Comparison of ENCODE assay signal across 8 cellular contexts in genomic region chr1:44354268-44354839, GRCh38. TPM values are rescaled to one million over a fixed set of nuclear protein-coding genes. Genes with fewer than 3 reads are reported as not detected.
DNase-seq lines count a peak whose midpoint lies in the region; ATAC-seq, FAIRE-seq and TF ChIP-seq lines count a peak whose summit lies in the region.

No MANE protein-coding gene starts in this region.

- peak overlapping the region; percentile 83 for H3K4me3 ChIP-seq in OCI-LY7 (ENCODE audit: low read depth, low read length, poor library complexity, severe bottlenecking)
- peak overlapping the region; percentile 77 to 86 (median 78) for H3K4me3 ChIP-seq in endothelial cell of umbilical vein (replicated peaks in 1 of 3; ENCODE audit: insufficient read depth in 1 of 3, low read depth in 1 of 3, low read length in 3 of 3)

- TF ChIP-seq POLR2A in endothelial cell of umbilical vein (IDR thresholded peaks at IDR 0.05; ENCODE audit: low read depth, low read length) = no peak

- H3K9me3 ChIP-seq in OCI-LY7 (ENCODE audit: low read length) = no peaks in the 10 kb centered on the region
- H3K9me3 ChIP-seq in endothelial cell of umbilical vein (replicated peaks; ENCODE audit: control insufficient read depth, insufficient read depth, low read length) = no peaks in the 10 kb centered on the region

- POLR2A ChIA-PET in OCI-LY7 (lab: Charles Lee) = no interaction called here
- POLR2A ChIA-PET in endothelial cell of umbilical vein (lab: Charles Lee) = no interaction called here

- H3K9me3 Mint-ChIP-seq in osteocyte (ENCODE audit: unreplicated experiment) = no peaks in the 10 kb centered on the region

- H3K4me1 Mint-ChIP-seq in osteocyte (ENCODE audit: unreplicated experiment) = peaks cover 27% of the 10 kb centered on the region

- no peaks in the 10 kb centered on the region for H3K9me2 ChIP-seq in OCI-LY7 (ENCODE audit: insufficient read depth, low read length)

- intact Hi-C loops in OCI-LY7 (cut with micrococcal nuclease; ENCODE audit: unreplicated experiment) = no loop called here
- intact Hi-C loops in endothelial cell of umbilical vein (cut with micrococcal nuclease) = loop anchor here (2.0 kb wide), 1 partner anchor 52 kb away; no protein-coding TSS in a partner anchor

- H2AFZ ChIP-seq in OCI-LY7 (ENCODE audit: low read length) (peak overlapping the region; percentile 74; the same call in 1 of the 2 replicates), endothelial cell of umbilical vein (ENCODE audit: low read depth, low read length) (peak overlapping the region; percentile 62)

- H3K9me1 ChIP-seq in endothelial cell of umbilical vein (replicated peaks; ENCODE audit: control insufficient read depth, extremely low read depth, insufficient read depth, low read length) = no peaks in the 10 kb centered on the region

- H3K4me2 ChIP-seq in OCI-LY7 (ENCODE audit: low read length) = peak overlapping the region; percentile 93
- H3K4me2 ChIP-seq in endothelial cell of umbilical vein (ENCODE audit: insufficient read depth, low read length) = peak overlapping the region; percentile 65

- dilution Hi-C loops in endothelial cell of umbilical vein (cut with MboI; ENCODE audit: extremely low pct_ligation_motif_present, low sequenced_read_pairs) = no loop called here

- H3K4me1 ChIP-seq in OCI-LY7 (ENCODE audit: insufficient read depth, low read length, poor library complexity, severe bottlenecking) (peaks cover 14% of the 10 kb centered on the region), endothelial cell of umbilical vein (ENCODE audit: control insufficient read depth, extremely low read depth, insufficient read depth, low read length) (peaks cover 11% of the 10 kb centered on the region)

- peak overlapping the region; percentile 88 for H3K4me3 Mint-ChIP-seq in osteocyte (ENCODE audit: unreplicated experiment)

- H3K27me3 ChIP-seq in endothelial cell of umbilical vein (ENCODE audit: control insufficient read depth in 2 of 2, insufficient read depth in 2 of 2, low read length in 2 of 2) = no peaks in the 10 kb centered on the region

- H3K27ac Mint-ChIP-seq in osteocyte (ENCODE audit: unreplicated experiment) = peak overlapping the region; percentile 71

- ATAC-seq in GM18498 (IDR thresholded peaks at IDR 0.05; ENCODE audit: unreplicated experiment) = no peak

- TF ChIP-seq CTCF in OCI-LY7 (conservative IDR thresholded peaks at IDR 0.05; ENCODE audit: low read length) (no peak), endothelial cell of umbilical vein (IDR thresholded peaks at IDR 0.05; ENCODE audit: extremely low read depth in 1 of 2, insufficient read depth in 1 of 2, low read depth in 1 of 2, low read length in 2 of 2) (no peak), osteocyte (IDR thresholded peaks at IDR 0.05) (no peak), D721Med (IDR thresholded peaks at IDR 0.05; ENCODE audit: insufficient read depth, missing control alignments) (no peak)

- BruUV-seq in OCI-LY7 (replicated peaks; lab: Mats Ljungman, UMichigan) (TSS peak; percentile 66), endothelial cell of umbilical vein (replicated peaks; lab: Mats Ljungman, UMichigan) (TSS peak; percentile 38)

- no peaks in the 10 kb centered on the region for H3K36me3 ChIP-seq in OCI-LY7 (ENCODE audit: insufficient read depth, low read length)
- no peaks in the 10 kb centered on the region for H3K36me3 ChIP-seq in endothelial cell of umbilical vein (ENCODE audit: control insufficient read depth in 2 of 2, extremely low read depth in 1 of 2, insufficient read depth in 2 of 2, low read length in 2 of 2)

- DNase-seq in EL = peak; percentile 18
- no peak for DNase-seq in OCI-LY7 (ENCODE audit: low spot score)
- DNase-seq in endothelial cell of umbilical vein (ENCODE audit: low read depth, low spot score) = peak; percentile 7
- no peak for DNase-seq in osteocyte (ENCODE audit: extremely low spot score, unreplicated experiment)
- no peak for DNase-seq in inferior parietal cortex (ENCODE audit: extremely low spot score)
- no peak for DNase-seq in SKM-1 (lab: John Stamatoyannopoulos, UW; ENCODE audit: unreplicated experiment)
- DNase-seq in D721Med (ENCODE audit: insufficient read length, low spot score) = no peak

- H3K36me3 Mint-ChIP-seq in osteocyte (ENCODE audit: unreplicated experiment) = peaks cover 5% of the 10 kb centered on the region

- CTCF ChIA-PET in OCI-LY7 (lab: Charles Lee; ENCODE audit: unreplicated experiment) = no interaction called here
- CTCF ChIA-PET in endothelial cell of umbilical vein (lab: Charles Lee) = interaction anchor here (0.5 to 2.4 kb wide), 2 partner anchors 240 to 1407 kb away, joined by 4 to 9 read pairs; no protein-coding TSS in a partner anchor

- H4K20me1 ChIP-seq in OCI-LY7 (ENCODE audit: insufficient read depth, low read length) (no peaks in the 10 kb centered on the region), endothelial cell of umbilical vein (replicated peaks; ENCODE audit: control insufficient read depth, extremely low read depth, insufficient read depth, low read length) (no peaks in the 10 kb centered on the region)

- H3K79me2 ChIP-seq in OCI-LY7 (ENCODE audit: insufficient read depth, low read depth, low read length) (peaks cover 14% of the 10 kb centered on the region; the same call in 1 of the 2 replicates), endothelial cell of umbilical vein (ENCODE audit: control insufficient read depth, insufficient read depth, low read length) (peaks cover 15% of the 10 kb centered on the region)

- H3K27me3 Mint-ChIP-seq in osteocyte (ENCODE audit: unreplicated experiment) = no peaks in the 10 kb centered on the region

- peak overlapping the region; percentile 65 for H3K9ac ChIP-seq in endothelial cell of umbilical vein (replicated peaks; ENCODE audit: extremely low read depth, insufficient read depth, low read length)

- no peak overlapping the region for H3K27ac ChIP-seq in OCI-LY7 (ENCODE audit: low read depth, low read length, poor library complexity, severe bottlenecking)
- H3K27ac ChIP-seq in endothelial cell of umbilical vein (ENCODE audit: insufficient read depth, low read depth, low read length) = peak overlapping the region; percentile 34

- FAIRE-seq in endothelial cell of umbilical vein (lab: Jason Lieb, UNC) (no peak), D721Med (lab: Jason Lieb, UNC) (no peak)

TF ChIP-seq in endothelial cell of umbilical vein, 7 proteins besides CTCF, POLR2A, EP300 and RAD21:
- TF ChIP-seq EZH2 (IDR thresholded peaks at IDR 0.05; ENCODE audit: borderline replicate concordance, low read depth, low read length, severe bottlenecking) (no peak), MAX (IDR thresholded peaks at IDR 0.05; ENCODE audit: insufficient read depth, insufficient read length) (no peak), JUN (IDR thresholded peaks at IDR 0.05; ENCODE audit: borderline replicate concordance, insufficient read depth, insufficient read length, low read depth) (no peak), MYC (IDR thresholded peaks at IDR 0.05; ENCODE audit: low read depth, low read length) (no peak), FOS (IDR thresholded peaks at IDR 0.05; ENCODE audit: borderline replicate concordance, insufficient read depth, low read length) (no peak), POLR2AphosphoS5 (IDR thresholded peaks at IDR 0.05; ENCODE audit: insufficient read depth, low read depth, low read length) (no peak), GATA2 (IDR thresholded peaks at IDR 0.05; ENCODE audit: insufficient read depth, insufficient read length, low read depth, low read length) (no peak)

RNA-seq across cellular contexts. Expression of gene ERI3, which starts 0.7 kb away (rescaled TPM):
- 47.4 and 53.3 TPM in 2 replicates for total RNA-seq in OCI-LY7 (2014; rRNA removed; shearing (Covaris generic))
- total RNA-seq in OCI-LY7 (2022) (46.5 and 49.5 TPM in 2 replicates), endothelial cell of umbilical vein (45.3 and 53.5 TPM in 2 replicates), osteocyte (54.3 and 58.6 TPM in 2 replicates)
- 94.0 and 119 TPM in 2 replicates for polyA plus RNA-seq in endothelial cell of umbilical vein
- 70.3 and 73.5 TPM in 2 replicates for polyA plus RNA-seq in endothelial cell of umbilical vein (2011; cell fraction: cytosol; rRNA removed)
- 37.7 and 47.2 TPM in 2 replicates for polyA plus RNA-seq in endothelial cell of umbilical vein (2011; cell fraction: nucleus; rRNA removed)
- 39.2 and 41.1 TPM in 2 replicates for polyA plus RNA-seq in endothelial cell of umbilical vein (2012)
- 43.9 and 52.2 TPM in 2 replicates for polyA minus RNA-seq in endothelial cell of umbilical vein
- polyA minus RNA-seq in endothelial cell of umbilical vein (2011; cell fraction: cytosol; rRNA and poly(A)+ RNA removed) = 65.5 TPM
- 18.6 and 27.3 TPM in 2 replicates for polyA minus RNA-seq in endothelial cell of umbilical vein (2011; cell fraction: nucleus; rRNA and poly(A)+ RNA removed)

RNA-seq across cellular contexts. Expression of gene RNF220, which starts 50.7 kb away (rescaled TPM):
- 85.5 and 107 TPM in 2 replicates for total RNA-seq in OCI-LY7 (2014; rRNA removed; shearing (Covaris generic))
- total RNA-seq in OCI-LY7 (2022) = 82.3 and 84.7 TPM in 2 replicates
- 62.7 and 72.6 TPM in 2 replicates for total RNA-seq in endothelial cell of umbilical vein
- 64.1 and 66.6 TPM in 2 replicates for polyA plus RNA-seq in endothelial cell of umbilical vein
- polyA plus RNA-seq in endothelial cell of umbilical vein (2011; cell fraction: cytosol; rRNA removed) = 66.6 and 67.8 TPM in 2 replicates
- polyA plus RNA-seq in endothelial cell of umbilical vein (2011; cell fraction: nucleus; rRNA removed) = 78.6 and 81.5 TPM in 2 replicates
- 50.6 and 52.6 TPM in 2 replicates for polyA plus RNA-seq in endothelial cell of umbilical vein (2012)
- 39.6 and 40.4 TPM in 2 replicates for polyA minus RNA-seq in endothelial cell of umbilical vein
- 28.3 TPM for polyA minus RNA-seq in endothelial cell of umbilical vein (2011; cell fraction: cytosol; rRNA and poly(A)+ RNA removed)
- 16.6 and 17.3 TPM in 2 replicates for polyA minus RNA-seq in endothelial cell of umbilical vein (2011; cell fraction: nucleus; rRNA and poly(A)+ RNA removed)
- total RNA-seq in osteocyte = 73.0 and 84.4 TPM in 2 replicates

Comparison
In these comparisons a context has a peak if more than half of its experiments do, and no peak if none do; other contexts are left out.
1. DNase-seq: peak in EL (single experiment) and endothelial cell of umbilical vein (single experiment); none in OCI-LY7 (single experiment), osteocyte (single experiment), inferior parietal cortex (single experiment), SKM-1 (single experiment) and D721Med (single experiment).